14 cellular contexts compared by ENCODE assay signal in genomic region chrX:151098996-151099395, GRCh38.
"Had no signal": no experiment of that assay in that cellular context is flagged by ENCODE, and none has a peak within 500 bp of the region (broad histone marks: within the 10 kb centered on the region; RNA-seq: fewer than 3 reads in every experiment).

No MANE protein-coding gene starts in this region.

- H3K9me3 ChIP-seq: ovary had no signal

- H3K27me3 ChIP-seq: cardiac muscle cell, ovary had no signal

- H3K36me3 ChIP-seq: cardiac muscle cell, ovary had no signal

- H3K4me3 ChIP-seq: cardiac muscle cell, coronary artery, ovary had no signal

- H3K27ac ChIP-seq: cardiac muscle cell, coronary artery, ovary, VCaP had no signal

- ATAC-seq: left ventricle myocardium superior; stimulated activated naive CD8-positive, alpha-beta T cell treated with anti-CD3 and anti-CD28 coated beads, Interleukin-15, Interleukin-2, amounts not matched to agents 100 U/mL and 50 U/mL, for 24 hours had no signal

- DNase-seq: activated CD4-positive, alpha-beta T cell treated with anti-CD3 and anti-CD28 coated beads for 48 hours; activated naive CD4-positive, alpha-beta T cell treated with anti-CD3 and anti-CD28 coated beads for 36 hours; effector CD4-positive, alpha-beta T cell; foreskin melanocyte; head of caudate nucleus; left ventricle myocardium superior; mesendoderm; ovary; stimulated activated CD4-positive, alpha-beta T cell treated with anti-CD3 and anti-CD28 coated beads, Interleukin-4, amount 100 ng/mL, for 1 hour; stimulated activated CD8-positive, alpha-beta memory T cell treated with anti-CD3 and anti-CD28 coated beads, Interleukin-4, amount 100 ng/mL, for 48 hours; stimulated activated naive CD8-positive, alpha-beta T cell treated with anti-CD3 and anti-CD28 coated beads, Interleukin-15, Interleukin-2, amounts not matched to agents 100 U/mL and 50 U/mL, for 24 hours had no signal
